Comparison of ENCODE assay signal across 1 cellular context in genomic region chr2:25333981-25334380, GRCh38.
TF ChIP-seq lines count a peak whose summit lies in the region.

No MANE protein-coding gene starts in this region.

TF ChIP-seq in GM23338, 12 proteins besides CTCF, POLR2A, EP300 and RAD21 (continued from another document):
- TF ChIP-seq REST (IDR thresholded peaks at IDR 0.05; ENCODE audit: unreplicated experiment) (no peak), NANOG (IDR thresholded peaks at IDR 0.05; ENCODE audit: borderline replicate concordance) (no peak), POLR2AphosphoS5 (IDR thresholded peaks at IDR 0.05; ENCODE audit: low read depth) (no peak), EZH2phosphoT487 (IDR thresholded peaks at IDR 0.05; ENCODE audit: unreplicated experiment) (no peak), STAT1 (IDR thresholded peaks at IDR 0.05; ENCODE audit: unreplicated experiment) (no peak), ZNF331 (CRISPR knock-in tag; IDR thresholded peaks at IDR 0.05; ENCODE audit: low read depth) (no peak), EZH2 (IDR thresholded peaks at IDR 0.05; ENCODE audit: low read depth, unreplicated experiment) (no peak), ETS1 (IDR thresholded peaks at IDR 0.05) (no peak), ZNF462 (CRISPR knock-in tag; IDR thresholded peaks at IDR 0.05) (no peak), JUNB (IDR thresholded peaks at IDR 0.05; ENCODE audit: unreplicated experiment) (no peak), CREB1 (CRISPR knock-in tag; IDR thresholded peaks at IDR 0.05; ENCODE audit: low read depth) (no peak)
TF ChIP-seq in GM23338: peak in this region for 0.
